ENCODE assay signal across 25 cellular contexts in the genomic region with DNA sequence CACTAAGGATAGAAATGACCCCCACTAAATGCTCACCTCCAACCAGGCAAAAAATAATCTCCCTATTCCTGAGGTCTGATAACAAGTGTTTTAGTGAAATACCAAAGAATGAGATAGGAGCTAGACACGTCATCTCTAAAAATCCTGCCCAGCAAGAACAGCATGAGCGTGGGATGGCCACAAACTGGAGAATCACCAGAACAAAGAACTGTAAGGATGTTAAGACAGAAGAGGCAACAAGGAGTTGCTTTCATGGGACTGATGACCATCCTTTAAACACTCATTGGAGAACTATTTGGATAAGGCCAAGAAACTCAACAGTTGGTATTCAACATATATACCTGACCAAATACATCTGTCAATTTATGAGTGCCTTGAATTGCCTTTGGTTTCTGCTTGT.
"Had no signal": no experiment of that assay in that cellular context is flagged by ENCODE, and none has a peak within 500 bp of the region (broad histone marks: within the 10 kb centered on the region; RNA-seq: fewer than 3 reads in every experiment).

No MANE protein-coding gene starts in this region.

- H3K4me1 ChIP-seq: prostate gland, right atrium auricular region, stomach, tibial artery, upper lobe of left lung had no signal

- H3K27me3 ChIP-seq: right atrium auricular region, stomach, tibial artery, upper lobe of left lung had no signal

- H3K27ac Mint-ChIP-seq: effector memory CD8-positive, alpha-beta T cell; immature natural killer cell; mesothelial cell of epicardium; naive B cell; nephron; stimulated activated effector memory CD8-positive, alpha-beta T cell treated with anti-CD3 and anti-CD28 coated beads, Interleukin-12 subunit alpha, Interleukin-12 subunit beta, amount 100 ng/mL, for 72 hours had no signal

- ATAC-seq: effector memory CD8-positive, alpha-beta T cell; mucosa of descending colon; sciatic nerve; stimulated activated effector memory CD8-positive, alpha-beta T cell treated with anti-CD3 and anti-CD28 coated beads, Interleukin-12 subunit alpha, Interleukin-12 subunit beta, amount 100 ng/mL, for 72 hours had no signal

- H3K4me3 ChIP-seq: lung, mucosa of descending colon, prostate gland, right atrium auricular region, stomach, tibial artery, upper lobe of left lung had no signal

- H3K27me3 Mint-ChIP-seq: effector memory CD8-positive, alpha-beta T cell; naive B cell had no signal

- H3K4me1 Mint-ChIP-seq: immature natural killer cell; naive B cell; nephron; stimulated activated effector memory CD8-positive, alpha-beta T cell treated with anti-CD3 and anti-CD28 coated beads, Interleukin-12 subunit alpha, Interleukin-12 subunit beta, amount 100 ng/mL, for 72 hours had no signal

- H3K9me3 ChIP-seq: mucosa of descending colon, prostate gland, right atrium auricular region, stomach, tibial artery, upper lobe of left lung had no signal

- FAIRE-seq: urothelium cell line had no signal

- DNase-seq: cerebellar nuclear complex; cortex of kidney; effector memory CD8-positive, alpha-beta T cell; foreskin melanocyte; hypothalamus; immature natural killer cell; islet precursor cell; mesenchymal stem cell; mucosa of descending colon; naive B cell; nucleus accumbens; stimulated activated CD4-positive, alpha-beta T cell treated with anti-CD3 and anti-CD28 coated beads, Interleukin-2, amount 100 ng/mL, for 24 hours; stimulated activated CD4-positive, alpha-beta T cell treated with anti-CD3 and anti-CD28 coated beads, Interleukin-4, amount 100 ng/mL, for 24 hours; stimulated activated naive CD4-positive, alpha-beta T cell treated with Interleukin-2 at 50 U/mL for 16 hours; stomach; tibial artery; upper lobe of left lung had no signal

- H3K4me3 Mint-ChIP-seq: effector memory CD8-positive, alpha-beta T cell; immature natural killer cell; mesothelial cell of epicardium; naive B cell; nephron; stimulated activated effector memory CD8-positive, alpha-beta T cell treated with anti-CD3 and anti-CD28 coated beads, Interleukin-12 subunit alpha, Interleukin-12 subunit beta, amount 100 ng/mL, for 72 hours had no signal

- H3K36me3 Mint-ChIP-seq: immature natural killer cell; mesothelial cell of epicardium; naive B cell; stimulated activated effector memory CD8-positive, alpha-beta T cell treated with anti-CD3 and anti-CD28 coated beads, Interleukin-12 subunit alpha, Interleukin-12 subunit beta, amount 100 ng/mL, for 72 hours had no signal

- H3K27ac ChIP-seq: prostate gland, right atrium auricular region, stomach, tibial artery, upper lobe of left lung had no signal

- H3K36me3 ChIP-seq: prostate gland, right atrium auricular region, stomach, tibial artery, upper lobe of left lung had no signal

- H3K9me3 Mint-ChIP-seq: mesothelial cell of epicardium; naive B cell; nephron; stimulated activated effector memory CD8-positive, alpha-beta T cell treated with anti-CD3 and anti-CD28 coated beads, Interleukin-12 subunit alpha, Interleukin-12 subunit beta, amount 100 ng/mL, for 72 hours had no signal
